In genomic region chr19:38228491-38229439, GRCh38 we compare ENCODE assay signal across 8 cellular contexts. TPM values are rescaled to one million over a fixed set of nuclear protein-coding genes. Genes with fewer than 3 reads are reported as not detected.
DNase-seq lines count a peak whose midpoint lies in the region; ATAC-seq and TF ChIP-seq lines count a peak whose summit lies in the region.

No MANE protein-coding gene starts in this region.

- TF ChIP-seq POLR2A in adrenal gland (IDR thresholded peaks at IDR 0.05): no peak

- TF ChIP-seq CTCF in AG10803 (conservative IDR thresholded peaks at IDR 0.05; ENCODE audit: low read length) (no peak), HFF-Myc (IDR thresholded peaks at IDR 0.05; ENCODE audit: low read depth, low read length, missing control alignments) (no peak), adrenal gland (IDR thresholded peaks at IDR 0.05) (no peak)

- 0 to 1% (median 1%) methylated on average over 37 to 78 of the region's 80 CpGs for WGBS in adrenal gland, 4 donors

- peaks cover 50% of the 10 kb centered on the region for H3K27me3 ChIP-seq in adrenal gland

- peak overlapping the region; percentile 49 for H3K4me3 Mint-ChIP-seq in activated CD8-positive, alpha-beta T cell treated with anti-CD3 and anti-CD28 coated beads, Interleukin-2, amount 10 ng/mL, durations not matched to agents 7 days and 5 days

- H3K36me3 Mint-ChIP-seq in activated CD8-positive, alpha-beta T cell treated with anti-CD3 and anti-CD28 coated beads, Interleukin-2, amount 10 ng/mL, durations not matched to agents 7 days and 5 days (ENCODE audit: low read depth): no peaks in the 10 kb centered on the region

- peaks cover 50% of the 10 kb centered on the region for H3K27me3 Mint-ChIP-seq in activated CD8-positive, alpha-beta T cell treated with anti-CD3 and anti-CD28 coated beads, Interleukin-2, amount 10 ng/mL, durations not matched to agents 7 days and 5 days (ENCODE audit: low read depth)

- peaks cover 13 to 14% of the 10 kb centered on the region in 2 donors for H3K4me1 ChIP-seq in adrenal gland (replicated peaks in 1 of 2)

- DNase-seq in AG10803 (ENCODE audit: low read depth): no peak
- no peak for DNase-seq in HFF-Myc (ENCODE audit: extremely low read depth, low read depth)
- no peak for DNase-seq in activated CD8-positive, alpha-beta T cell treated with anti-CD3 and anti-CD28 coated beads, Interleukin-2, amount 10 ng/mL, durations not matched to agents 7 days and 5 days
- peak; percentile 77 for DNase-seq in iPS-NIHi11 (ENCODE audit: low spot score)
- no peak for DNase-seq in GF-D8 (lab: John Stamatoyannopoulos, UW)
- no peak for DNase-seq in adrenal gland
- no peak for DNase-seq in SIG-M5 (lab: John Stamatoyannopoulos, UW)

- no peaks in the 10 kb centered on the region for H3K9me3 Mint-ChIP-seq in activated CD8-positive, alpha-beta T cell treated with anti-CD3 and anti-CD28 coated beads, Interleukin-2, amount 10 ng/mL, durations not matched to agents 7 days and 5 days (ENCODE audit: insufficient read depth)

- intact Hi-C loops in adrenal gland (cut with DNase I): loop anchor here (5.0 to 10.0 kb wide), 2 partner anchors 324 to 331 kb away; partner anchors contain the start of genes SIPA1L3 (in 1 of the 2) and WDR87 (in 1 of the 2)

- no peaks in the 10 kb centered on the region for H3K9me3 ChIP-seq in adrenal gland (replicated peaks in 1 of 3)

- no peak overlapping the region for H3K27ac ChIP-seq in adrenal gland

- peaks cover 10% of the 10 kb centered on the region for H3K4me1 Mint-ChIP-seq in activated CD8-positive, alpha-beta T cell treated with anti-CD3 and anti-CD28 coated beads, Interleukin-2, amount 10 ng/mL, durations not matched to agents 7 days and 5 days (ENCODE audit: low read depth)

- H3K4me3 ChIP-seq in AG10803 (ENCODE audit: low read length) (peak overlapping the region; percentile 53), HFF-Myc (replicated peaks; ENCODE audit: low read depth, low read length) (peak overlapping the region; percentile 52), adrenal gland (no peak overlapping the region)

- H3K36me3 ChIP-seq in adrenal gland (replicated peaks in 1 of 2): no peaks in the 10 kb centered on the region

- CTCF ChIA-PET in activated CD8-positive, alpha-beta T cell treated with anti-CD3 and anti-CD28 coated beads, Interleukin-2, amount 10 ng/mL, durations not matched to agents 7 days and 5 days (lab: Charles Lee): interaction anchor here (1.3 kb wide), 1 partner anchor 86 kb away, joined by 3 read pairs; no protein-coding TSS in a partner anchor

- no peak overlapping the region for H3K27ac Mint-ChIP-seq in activated CD8-positive, alpha-beta T cell treated with anti-CD3 and anti-CD28 coated beads, Interleukin-2, amount 10 ng/mL, durations not matched to agents 7 days and 5 days

- ATAC-seq in activated CD8-positive, alpha-beta T cell treated with anti-CD3 and anti-CD28 coated beads, Interleukin-2, amount 10 ng/mL, durations not matched to agents 7 days and 5 days: no peak
- ATAC-seq in HG02840 (IDR thresholded peaks at IDR 0.05; ENCODE audit: low FRiP score, unreplicated experiment): no peak

- POLR2A ChIA-PET in activated CD8-positive, alpha-beta T cell treated with anti-CD3 and anti-CD28 coated beads, Interleukin-2, amount 10 ng/mL, durations not matched to agents 7 days and 5 days (lab: Charles Lee): no interaction called here

RNA-seq across cellular contexts. Expression of gene DPF1, which starts 4.7 kb away (rescaled TPM):
- total RNA-seq in activated CD8-positive, alpha-beta T cell treated with anti-CD3 and anti-CD28 coated beads, Interleukin-2, amount 10 ng/mL, durations not matched to agents 7 days and 5 days: under 1 TPM; 0.16 to 0.29 TPM
- total RNA-seq in adrenal gland: under 1 TPM in 3 of 8 donors, not detected in 5; 0.37 to 0.83 (median 0.67) TPM
- polyA plus RNA-seq in adrenal gland: under 1 TPM; 0.17 to 0.97 (median 0.40) TPM

RNA-seq across cellular contexts. Expression of gene PPP1R14A, which starts 27.4 kb away (rescaled TPM):
- total RNA-seq in activated CD8-positive, alpha-beta T cell treated with anti-CD3 and anti-CD28 coated beads, Interleukin-2, amount 10 ng/mL, durations not matched to agents 7 days and 5 days: not detected
- total RNA-seq in adrenal gland: 100 to 1,000 TPM in 7 of 8 donors, 10 to 100 TPM in 1; 82.6 to 250 (median 147) TPM
- 100 to 1,000 TPM in 2 of 3 donors, 10 to 100 TPM in 1; 14.8 to 366 (median 340) TPM for polyA plus RNA-seq in adrenal gland

RNA-seq across cellular contexts. Expression of gene SPINT2, which starts 35.6 kb away (rescaled TPM):
- total RNA-seq in activated CD8-positive, alpha-beta T cell treated with anti-CD3 and anti-CD28 coated beads, Interleukin-2, amount 10 ng/mL, durations not matched to agents 7 days and 5 days: 10 to 100 TPM; 31.5 to 35.1 TPM
- 100 to 1,000 TPM in 1 of 8 donors, 10 to 100 TPM in 7; 38.1 to 233 (median 76.0) TPM for total RNA-seq in adrenal gland
- polyA plus RNA-seq in adrenal gland: 10 to 100 TPM; 33.4 to 44.0 (median 33.8) TPM

Comparison
In these comparisons a context has a peak if more than half of its experiments do, and no peak if none do; other contexts are left out.
1. H3K4me3 ChIP-seq: peak in AG10803 (single experiment) and HFF-Myc (single experiment); none in adrenal gland (0 of 4).
2. RNA of gene PPP1R14A, which starts 27.4 kb away (total RNA-seq): 82.6 to 250 TPM in adrenal gland; not detected in activated CD8-positive, alpha-beta T cell treated with anti-CD3 and anti-CD28 coated beads, Interleukin-2, amount 10 ng/mL, durations not matched to agents 7 days and 5 days; every median in the first group is over 10 times any median in the second.